Comparison of ENCODE assay signal across 1 cellular context in genomic region chr19:5484398-5485285, GRCh38.
TF ChIP-seq lines count a peak whose summit lies in the region.

No MANE protein-coding gene starts in this region.

TF ChIP-seq in HEK293, 187 proteins besides CTCF, POLR2A, EP300 and RAD21 (continued from another document):
- TF ChIP-seq GLI2 (tag by site-specific recombination; IDR thresholded peaks at IDR 0.05; ENCODE audit: borderline replicate concordance, low read depth) (no peak), IKZF3 (tag by site-specific recombination; IDR thresholded peaks at IDR 0.05) (no peak), ZNF280C (tag by site-specific recombination; IDR thresholded peaks at IDR 0.05) (no peak), SCRT1 (tag by site-specific recombination; IDR thresholded peaks at IDR 0.05; ENCODE audit: borderline replicate concordance) (peak; percentile 15; the same call in 1 of the 2 replicates), ZNF701 (tag by site-specific recombination; IDR thresholded peaks at IDR 0.05) (no peak), ZNF513 (tag by site-specific recombination; IDR thresholded peaks at IDR 0.05) (no peak), ZNF239 (tag by site-specific recombination; IDR thresholded peaks at IDR 0.05) (no peak), ZNF132 (tag by site-specific recombination; IDR thresholded peaks at IDR 0.05; ENCODE audit: borderline replicate concordance) (no peak), PRDM6 (tag by site-specific recombination; IDR thresholded peaks at IDR 0.05) (no peak), ZNF16 (tag by site-specific recombination; IDR thresholded peaks at IDR 0.05; ENCODE audit: low read depth) (no peak), MZF1 (tag by site-specific recombination; IDR thresholded peaks at IDR 0.05; ENCODE audit: borderline replicate concordance) (peak; percentile 40; the same call in 1 of the 2 replicates), ZIC2 (tag by site-specific recombination; IDR thresholded peaks at IDR 0.05) (peak; percentile 80), EGR2 (tag by site-specific recombination; IDR thresholded peaks at IDR 0.05; ENCODE audit: low read depth) (peak; percentile 82), ZNF501 (tag by site-specific recombination; IDR thresholded peaks at IDR 0.05) (no peak), ZNF426 (tag by site-specific recombination; IDR thresholded peaks at IDR 0.05) (no peak), ZNF664 (tag by site-specific recombination; IDR thresholded peaks at IDR 0.05) (no peak), ZBTB1 (tag by site-specific recombination; IDR thresholded peaks at IDR 0.05) (no peak), ZNF10 (tag by site-specific recombination; IDR thresholded peaks at IDR 0.05) (no peak), BCL11A (tag by site-specific recombination; IDR thresholded peaks at IDR 0.05; ENCODE audit: low read depth) (no peak), ZNF776 (tag by site-specific recombination; IDR thresholded peaks at IDR 0.05; ENCODE audit: borderline replicate concordance) (no peak)
